ENCODE assay signal across 8 cellular contexts in genomic region chr1:220094016-220094911, GRCh38. TPM values are rescaled to one million over a fixed set of nuclear protein-coding genes. Genes with fewer than 3 reads are reported as not detected.
DNase-seq lines count a peak whose midpoint lies in the region; ATAC-seq and TF ChIP-seq lines count a peak whose summit lies in the region.

Gene IARS2, plus strand, starts transcription at chr1:220094132. Its CDS starts 85 bp downstream, at chr1:220094217.

- POLR2A ChIA-PET in BJ (lab: Charles Lee), result interaction anchor here (0.7 kb wide), 1 partner anchor 785 kb away, joined by 3 read pairs; the partner anchor contains the start of gene HLX
- POLR2A ChIA-PET in activated CD8-positive, alpha-beta T cell treated with anti-CD3 and anti-CD28 coated beads, Interleukin-2, amount 10 ng/mL, durations not matched to agents 7 days and 5 days (lab: Charles Lee), result interaction anchor here (0.5 to 1.1 kb wide), 2 partner anchors 115 to 178 kb away, joined by 3 to 4 read pairs; partner anchors contain the start of gene RAB3GAP2

- peak within 1 kb of the TSS; percentile 78 for H3K4me3 Mint-ChIP-seq in activated CD8-positive, alpha-beta T cell treated with anti-CD3 and anti-CD28 coated beads, Interleukin-2, amount 10 ng/mL, durations not matched to agents 7 days and 5 days

- H3K27me3 Mint-ChIP-seq in activated CD8-positive, alpha-beta T cell treated with anti-CD3 and anti-CD28 coated beads, Interleukin-2, amount 10 ng/mL, durations not matched to agents 7 days and 5 days (ENCODE audit: low read depth), result peaks cover 2% of the 10 kb centered on the region

- peaks cover 3% of the 10 kb centered on the region; the same call in 1 of the 2 replicates for H3K36me3 ChIP-seq in BJ (ENCODE audit: control insufficient read depth, insufficient read depth, low read length)

- H3K27ac Mint-ChIP-seq in activated CD8-positive, alpha-beta T cell treated with anti-CD3 and anti-CD28 coated beads, Interleukin-2, amount 10 ng/mL, durations not matched to agents 7 days and 5 days, result peak within 1 kb of the TSS; percentile 72

- H3K9me3 Mint-ChIP-seq in activated CD8-positive, alpha-beta T cell treated with anti-CD3 and anti-CD28 coated beads, Interleukin-2, amount 10 ng/mL, durations not matched to agents 7 days and 5 days (ENCODE audit: insufficient read depth), result no peaks in the 10 kb centered on the region

- peak within 1 kb of the TSS; percentile 88 for H3K4me3 ChIP-seq in BJ (ENCODE audit: low read depth, low read length)

- CTCF ChIA-PET in BJ (lab: Yijun Ruan, JAX), result interaction anchor here (0.5 to 0.9 kb wide), 3 partner anchors 11 to 684 kb away, joined by 3 read pairs; no protein-coding TSS in a partner anchor
- CTCF ChIA-PET in activated CD8-positive, alpha-beta T cell treated with anti-CD3 and anti-CD28 coated beads, Interleukin-2, amount 10 ng/mL, durations not matched to agents 7 days and 5 days (lab: Charles Lee), result interaction anchor here (0.6 to 0.7 kb wide), 2 partner anchors 9 to 52 kb away, joined by 3 read pairs; no protein-coding TSS in a partner anchor

- peaks cover 24% of the 10 kb centered on the region for H3K36me3 Mint-ChIP-seq in activated CD8-positive, alpha-beta T cell treated with anti-CD3 and anti-CD28 coated beads, Interleukin-2, amount 10 ng/mL, durations not matched to agents 7 days and 5 days (ENCODE audit: low read depth)

- peak; percentile 57 for TF ChIP-seq POLR2A in GM19099 (IDR thresholded peaks at IDR 0.05; ENCODE audit: extremely low read depth, insufficient read length, low read depth)

- peak; percentile 76 for ATAC-seq in HG03432 (IDR thresholded peaks at IDR 0.05; ENCODE audit: unreplicated experiment)
- peak; percentile 78 for ATAC-seq in activated CD8-positive, alpha-beta T cell treated with anti-CD3 and anti-CD28 coated beads, Interleukin-2, amount 10 ng/mL, durations not matched to agents 7 days and 5 days

- H3K27me3 ChIP-seq in BJ (ENCODE audit: control insufficient read depth, insufficient read depth, low read length), result no peaks in the 10 kb centered on the region

- DNase-seq in BJ (ENCODE audit: low read depth), result no peak
- DNase-seq in NCI-H748 treated with DMSO at 0.1 percent for 48 hours (lab: John Stamatoyannopoulos, UW), result peak; percentile 6
- DNase-seq in activated CD8-positive, alpha-beta T cell treated with anti-CD3 and anti-CD28 coated beads, Interleukin-2, amount 10 ng/mL, durations not matched to agents 7 days and 5 days, result peak; percentile 93
- DNase-seq in effector CD8-positive, alpha-beta T cell (lab: John Stamatoyannopoulos, UW), result peak; percentile 87
- peak; percentile 89 for DNase-seq in medulla oblongata (ENCODE audit: extremely low spot score)
- peak; percentile 89 for DNase-seq in stimulated activated CD8-positive, alpha-beta memory T cell treated with anti-CD3 and anti-CD28 coated beads, Interleukin-12 subunit alpha, Interleukin-12 subunit beta, amount 100 ng/mL, for 1 hour (ENCODE audit: low read depth)

- no peak for TF ChIP-seq CTCF in BJ (IDR thresholded peaks at IDR 0.05; ENCODE audit: insufficient read depth, low read depth, low read length)

- peaks cover 24% of the 10 kb centered on the region for H3K4me1 Mint-ChIP-seq in activated CD8-positive, alpha-beta T cell treated with anti-CD3 and anti-CD28 coated beads, Interleukin-2, amount 10 ng/mL, durations not matched to agents 7 days and 5 days (ENCODE audit: low read depth)

RNA-seq across cellular contexts. Expression of gene IARS2, which starts in this region (rescaled TPM):
- polyA plus RNA-seq in BJ (2011; rRNA removed), result 10.7 and 22.5 TPM in 2 replicates
- polyA minus RNA-seq in BJ (2011; rRNA and poly(A)+ RNA removed), result 10.0 and 15.7 TPM in 2 replicates
- 10 to 100 TPM; 54.8 to 57.9 TPM for total RNA-seq in activated CD8-positive, alpha-beta T cell treated with anti-CD3 and anti-CD28 coated beads, Interleukin-2, amount 10 ng/mL, durations not matched to agents 7 days and 5 days
